ENCODE assay signal across 19 cellular contexts in the genomic region with DNA sequence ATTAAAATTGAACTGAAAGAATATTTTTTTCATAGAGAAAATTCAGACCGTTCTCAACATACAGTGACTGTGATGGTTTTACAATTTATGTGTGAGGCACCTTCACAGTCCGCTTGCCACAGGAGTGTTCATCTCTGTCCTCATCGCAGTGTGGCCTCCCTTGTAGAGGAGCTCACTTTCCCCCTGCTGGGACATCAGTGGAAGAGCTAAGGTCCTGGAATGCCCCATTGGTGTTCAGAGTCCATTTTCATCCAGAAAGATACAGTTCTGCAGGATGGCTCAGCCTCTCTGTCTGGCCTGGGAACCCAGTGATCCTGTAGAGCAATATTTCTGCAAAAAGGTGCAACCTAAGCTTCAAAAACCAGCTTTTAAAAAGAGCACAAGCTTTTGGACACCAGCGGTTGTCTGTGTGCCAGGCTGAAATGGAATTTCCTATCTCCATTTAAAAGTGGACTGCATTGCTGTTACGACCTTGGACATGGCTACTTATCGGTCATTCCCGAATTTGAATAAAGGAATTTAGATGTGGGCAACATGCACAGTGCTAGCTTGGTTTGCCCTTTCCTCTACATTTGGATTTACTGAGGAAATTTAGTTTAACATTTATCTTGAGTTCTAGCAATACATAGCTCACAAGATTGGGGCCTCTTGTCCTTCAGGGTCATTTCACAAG. TPM values are rescaled to one million over a fixed set of nuclear protein-coding genes. Genes with fewer than 3 reads are reported as not detected.
DNase-seq lines count a peak whose midpoint lies in the region; ATAC-seq, FAIRE-seq and TF ChIP-seq lines count a peak whose summit lies in the region.
"Had no signal": no experiment of that assay in that cellular context is flagged by ENCODE, and none has a peak within 500 bp of the region (broad histone marks: within the 10 kb centered on the region; RNA-seq: fewer than 3 reads in every experiment).

No MANE protein-coding gene starts in this region.

- no peaks in the 10 kb centered on the region for H3K79me1 ChIP-seq in mesendoderm (ENCODE audit: low read length)

- H3K27ac ChIP-seq in K562 (ENCODE audit: extremely low read depth, low read depth, low read length) (peak overlapping the region; percentile 61; the same call in 2 of the 3 replicates), mesendoderm (ENCODE audit: low read depth, low read length) (no peak overlapping the region)
- H3K27ac ChIP-seq: GM23248, SK-N-MC had no signal

- peaks cover 0 to 4% of the 10 kb centered on the region in 2 experiments; a peak in 2 of 5 replicates for H3K4me1 ChIP-seq in K562 (replicated peaks in 1 of 2; ENCODE audit: control insufficient read depth in 2 of 2, insufficient read depth in 2 of 2, low read length in 2 of 2)
- no peaks in the 10 kb centered on the region for H3K4me1 ChIP-seq in mesendoderm (ENCODE audit: control insufficient read depth, low read depth, low read length)
- H3K4me1 ChIP-seq: BE2C had no signal

- TF ChIP-seq CTCF in K562 (IDR thresholded peaks at IDR 0.05 in 2 of 3, conservative IDR thresholded peaks at IDR 0.05 in 1 of 3; ENCODE audit: insufficient read depth in 2 of 3, low read depth in 1 of 3, low read length in 3 of 3) = no peak
- TF ChIP-seq CTCF in GM10248 (IDR thresholded peaks at IDR 0.05; ENCODE audit: control extremely low read depth, extremely low read depth, low read depth, missing control alignments) = no peak

- no peak overlapping the region for H2BK15ac ChIP-seq in mesendoderm (replicated peaks; ENCODE audit: low read depth)

- DNase-seq in ELR (ENCODE audit: low read depth) = peak; percentile 6
- peak; percentile 39 for DNase-seq in M059J (ENCODE audit: low read depth)
- DNase-seq in K562 (ENCODE audit: extremely low read depth in 1 of 4, low spot score in 3 of 4) = peak in 2 of 4 experiments; percentile 7 to 8
- DNase-seq in mesendoderm = peak; percentile 24
- no peak for DNase-seq in ecto neural progenitor cell (ENCODE audit: low spot score)
- no peak for DNase-seq in KG1 (lab: John Stamatoyannopoulos, UW)
- no peak for DNase-seq in GM10248 (ENCODE audit: extremely low spot score)
- DNase-seq: BE2C; CD4-positive, alpha-beta memory T cell; GF-D8; GM23248; Kasumi-1; NCI-H1105; NCI-H1694; NCI-H345; NCI-H69 had no signal

- H3K9me1 ChIP-seq in K562 (ENCODE audit: control insufficient read depth, insufficient read depth, low read length) = no peaks in the 10 kb centered on the region

- POLR2A ChIA-PET in K562 (lab: Yijun Ruan, JAX) (interaction anchor here (0.6 kb wide), 1 partner anchor 75 kb away, joined by 3 read pairs; no protein-coding TSS in a partner anchor), GM10248 (lab: Yijun Ruan, JAX) (no interaction called here)

- no peak overlapping the region for H3K23ac ChIP-seq in mesendoderm (ENCODE audit: low read length)

- no peak overlapping the region for H3K56ac ChIP-seq in mesendoderm (ENCODE audit: low read length)

- no peak overlapping the region for H3K4me3 ChIP-seq in K562
- no peak overlapping the region for H3K4me3 ChIP-seq in mesendoderm (ENCODE audit: low read length)
- H3K4me3 ChIP-seq: GM23248, SK-N-MC had no signal

- 43% methylated on average over 7 of the region's 7 CpGs for WGBS in K562 (ENCODE audit: insufficient coverage, low coverage, missing lambda C conversion rate)
- WGBS in mesendoderm (ENCODE audit: extremely low coverage, insufficient coverage, low lambda C conversion rate) = no CpG with 5 or more reads among the region's 7 CpGs

- intact Hi-C loops in K562 (cut with micrococcal nuclease) = no loop called here

- peak; percentile 87 for ATAC-seq in K562

- CTCF ChIA-PET in K562 (lab: Yijun Ruan, JAX; ENCODE audit: low intra/inter-chr PET ratio) (no interaction called here), GM10248 (lab: Yijun Ruan, JAX) (interaction anchor here (0.9 kb wide), 1 partner anchor 9 kb away, joined by 3 read pairs; no protein-coding TSS in a partner anchor)

- no peaks in the 10 kb centered on the region for H3K36me3 ChIP-seq in K562 (ENCODE audit: control insufficient read depth, insufficient read depth, low read length)
- H3K36me3 ChIP-seq in mesendoderm (ENCODE audit: control insufficient read depth, insufficient read depth, low read length) = no peaks in the 10 kb centered on the region
- H3K36me3 ChIP-seq: BE2C had no signal

- H3K9me3 ChIP-seq in K562 (replicated peaks; ENCODE audit: control insufficient read depth, insufficient read depth, low read depth, low read length) = no peaks in the 10 kb centered on the region
- H3K9me3 ChIP-seq: BE2C had no signal

- H3K18ac ChIP-seq in mesendoderm (ENCODE audit: low read length) = no peak overlapping the region

- H3K9ac ChIP-seq in K562 (ENCODE audit: insufficient read depth in 1 of 2, low read depth in 2 of 2, low read length in 2 of 2) = no peak overlapping the region
- no peak overlapping the region for H3K9ac ChIP-seq in mesendoderm (ENCODE audit: low read length)
- H3K9ac ChIP-seq: GM23248 had no signal

- H2BK5ac ChIP-seq in mesendoderm (ENCODE audit: low read length) = no peak overlapping the region

- in situ Hi-C loops in K562 (cut with MboI) = no loop called here

- H4K20me1 ChIP-seq in K562 (replicated peaks; ENCODE audit: control insufficient read depth, insufficient read depth, low read length) = no peaks in the 10 kb centered on the region

- no peak overlapping the region for H3K4ac ChIP-seq in mesendoderm (ENCODE audit: low read depth, low read length)

- H4K8ac ChIP-seq in mesendoderm (ENCODE audit: low read depth, low read length) = no peak overlapping the region

- peak overlapping the region; percentile 78 for H2AFZ ChIP-seq in K562 (ENCODE audit: low read depth, low read length)
- H2AFZ ChIP-seq: GM23248 had no signal

- TF ChIP-seq RAD21 in K562 (CRISPR knock-in tag; conservative IDR thresholded peaks at IDR 0.05 in 1 of 2, IDR thresholded peaks at IDR 0.05 in 1 of 2) = no peak

- H3K4me2 ChIP-seq in K562 (ENCODE audit: insufficient read depth, low read length) = no peak overlapping the region; the same call in 1 of the 2 replicates
- no peak overlapping the region for H3K4me2 ChIP-seq in mesendoderm (ENCODE audit: low read length)

- no peak for TF ChIP-seq EP300 in K562 (IDR thresholded peaks at IDR 0.05; ENCODE audit: low read length)

- no peak for FAIRE-seq in K562 (lab: Jason Lieb, UNC)
- FAIRE-seq: D721Med, GM12892 had no signal

- H3K27me3 ChIP-seq in K562 (ENCODE audit: control insufficient read depth in 2 of 2, insufficient read depth in 2 of 2, low read length in 2 of 2) (0 out of 5 replicates have a peak, but pooled peaks cover 0 to 1% of the 10 kb centered on the region in 2 experiments), mesendoderm (ENCODE audit: insufficient read depth, low read length, poor library complexity) (no peaks in the 10 kb centered on the region)
- H3K27me3 ChIP-seq: BE2C had no signal

- BruUV-seq in K562 (replicated peaks; lab: Mats Ljungman, UMichigan) = no TSS peak

- H4K5ac ChIP-seq in mesendoderm (ENCODE audit: low read length) = no peak overlapping the region

- H3K79me2 ChIP-seq in K562 (ENCODE audit: control insufficient read depth, insufficient read depth, low read length) = no peaks in the 10 kb centered on the region
- H3K79me2 ChIP-seq in mesendoderm (ENCODE audit: control insufficient read depth, insufficient read depth, low read length) = no peaks in the 10 kb centered on the region

- no peak for TF ChIP-seq POLR2A in K562 (conservative IDR thresholded peaks at IDR 0.05)

- H2BK120ac ChIP-seq in mesendoderm (ENCODE audit: low read depth, low read length) = no peak overlapping the region

- no peak overlapping the region for H2AK5ac ChIP-seq in mesendoderm (ENCODE audit: low read length)

TF ChIP-seq in K562, 482 proteins besides CTCF, POLR2A, EP300 and RAD21 (continues in another document):
- TF ChIP-seq, protein P1, sequence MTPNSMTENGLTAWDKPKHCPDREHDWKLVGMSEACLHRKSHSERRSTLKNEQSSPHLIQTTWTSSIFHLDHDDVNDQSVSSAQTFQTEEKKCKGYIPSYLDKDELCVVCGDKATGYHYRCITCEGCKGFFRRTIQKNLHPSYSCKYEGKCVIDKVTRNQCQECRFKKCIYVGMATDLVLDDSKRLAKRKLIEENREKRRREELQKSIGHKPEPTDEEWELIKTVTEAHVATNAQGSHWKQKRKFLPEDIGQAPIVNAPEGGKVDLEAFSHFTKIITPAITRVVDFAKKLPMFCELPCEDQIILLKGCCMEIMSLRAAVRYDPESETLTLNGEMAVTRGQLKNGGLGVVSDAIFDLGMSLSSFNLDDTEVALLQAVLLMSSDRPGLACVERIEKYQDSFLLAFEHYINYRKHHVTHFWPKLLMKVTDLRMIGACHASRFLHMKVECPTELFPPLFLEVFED (CRISPR knock-in tag; conservative IDR thresholded peaks at IDR 0.05) = no peak

RNA-seq across cellular contexts. Expression of gene FAM237A, which starts 26.7 kb away (rescaled TPM):
- total RNA-seq in M059J (2014; rRNA removed; shearing (Covaris generic)) = not detected in 2 replicates
- not detected in 2 replicates for total RNA-seq in K562 (2011; cell fraction: chromatin; rRNA removed; ENCODE audit: low replicate concordance)
- not detected in 2 replicates for total RNA-seq in K562 (2011; cell fraction: nucleolus; rRNA removed)
- total RNA-seq in K562 (2011; cell fraction: nucleoplasm; rRNA removed) = not detected in 2 replicates
- total RNA-seq in K562 (2014; rRNA removed) (not detected in 2 replicates), K562 (2014; rRNA removed; fragmentation: Illumina TruSeq; extraction: Trizol) (not detected in 2 replicates), K562 (2015; rRNA removed; fragmentation: Illumina TruSeq; extraction: Trizol) (not detected in 2 replicates), K562 (2021) (not detected in 2 replicates)
- polyA plus RNA-seq in K562 (2011; rRNA removed) (not detected in 2 replicates), K562 (2014; fragmentation: Illumina TruSeq; extraction: Trizol) (not detected in 2 replicates), K562 (2014; fragmentation: Nextera tagmentation; extraction: Ambion mirVana) (not detected), K562 (2014; rRNA removed) (not detected in 2 replicates)
- polyA plus RNA-seq in K562 (2011; cell fraction: cytosol; rRNA removed) = not detected in 2 replicates
- polyA plus RNA-seq in K562 (2011; cell fraction: nucleus; rRNA removed) = not detected in 2 replicates
- polyA plus RNA-seq in K562 (2012) = not detected in 2 replicates
- polyA minus RNA-seq in K562 (2011; rRNA and poly(A)+ RNA removed) = not detected in 2 replicates
- not detected in 2 replicates for polyA minus RNA-seq in K562 (2011; cell fraction: cytosol; rRNA and poly(A)+ RNA removed)
- polyA minus RNA-seq in K562 (2011; cell fraction: nucleus; rRNA and poly(A)+ RNA removed) = not detected in 2 replicates
- not detected for polyA plus RNA-seq in mesendoderm (2013, experiment 1 of 2)
- polyA plus RNA-seq in mesendoderm (2013, experiment 2 of 2) = not detected
- total RNA-seq: CD4-positive, alpha-beta memory T cell; GM23248 had no signal
- polyA plus RNA-seq: CD4-positive, alpha-beta memory T cell; GM23248 had no signal

Comparison
In these comparisons a context has a peak if more than half of its experiments do, and no peak if none do; other contexts are left out.
1. DNase-seq: peak in ELR (single experiment), M059J (single experiment) and mesendoderm (single experiment); none in ecto neural progenitor cell (single experiment), KG1 (single experiment) and GM10248 (single experiment).